Comparison of ENCODE assay signal across 7 cellular contexts in genomic region chr3:138935864-138936762, GRCh38. TPM values are rescaled to one million over a fixed set of nuclear protein-coding genes. Genes with fewer than 3 reads are reported as not detected.
DNase-seq lines count a peak whose midpoint lies in the region; ATAC-seq and TF ChIP-seq lines count a peak whose summit lies in the region.

No MANE protein-coding gene starts in this region.

- H3K9me3 ChIP-seq in endodermal cell (ENCODE audit: control insufficient read depth, low read length): no peaks in the 10 kb centered on the region

- peaks cover 26% of the 10 kb centered on the region for H3K4me1 Mint-ChIP-seq in endodermal cell
- peaks cover 17% of the 10 kb centered on the region for H3K4me1 Mint-ChIP-seq in mesothelial cell of epicardium

- H3K27me3 Mint-ChIP-seq in endodermal cell (ENCODE audit: insufficient read depth) (peaks cover 64% of the 10 kb centered on the region), mesothelial cell of epicardium (ENCODE audit: low read depth) (peaks cover 88% of the 10 kb centered on the region)

- H3K27ac ChIP-seq in endodermal cell (ENCODE audit: low read depth, low read length): no peak overlapping the region

- H3K9ac ChIP-seq in endodermal cell (ENCODE audit: extremely low read depth, low read length, poor library complexity, severe bottlenecking): no peak overlapping the region

- H3K9me3 Mint-ChIP-seq in endodermal cell: no peaks in the 10 kb centered on the region
- no peaks in the 10 kb centered on the region for H3K9me3 Mint-ChIP-seq in mesothelial cell of epicardium

- peaks cover 84% of the 10 kb centered on the region for H3K27me3 ChIP-seq in endodermal cell (ENCODE audit: control insufficient read depth, insufficient read depth, low read length, poor library complexity, severe bottlenecking)

- 2 to 4% methylated on average over 27 to 60 of the region's 60 CpGs for whole genome bisulfite sequencing in endodermal cell (ENCODE audit: insufficient coverage in 1 of 2, insufficient read length in 1 of 2), 2 experiments

- peak; percentile 58 to 81 for DNase-seq in NCI-H524 (lab: John Stamatoyannopoulos, UW)
- peak; percentile 27 to 57 for DNase-seq in activated CD8-positive, alpha-beta memory T cell treated with anti-CD3 and anti-CD28 coated beads for 1 hour (ENCODE audit: extremely low read depth in 1 of 2, low read depth in 1 of 2)
- peak; percentile 96 for DNase-seq in endodermal cell
- DNase-seq in mesothelial cell of epicardium (ENCODE audit: low spot score in 2 of 2, unreplicated experiment in 2 of 2): peak; percentile 60 to 90
- peak; percentile 24 to 54 for DNase-seq in stimulated activated CD8-positive, alpha-beta memory T cell treated with anti-CD3 and anti-CD28 coated beads, Interleukin-2, amount 100 ng/mL, for 1 hour (ENCODE audit: low read depth in 2 of 2)

- peak overlapping the region; percentile 77 for H3K4me3 ChIP-seq in endodermal cell (ENCODE audit: low read length)

- TF ChIP-seq CTCF in GM12874 (IDR thresholded peaks at IDR 0.05; ENCODE audit: insufficient read depth, low read depth, low read length) (peak; percentile 97), endodermal cell (conservative IDR thresholded peaks at IDR 0.05) (peak; percentile 93), mesothelial cell of epicardium (IDR thresholded peaks at IDR 0.05; ENCODE audit: unreplicated experiment) (peak; percentile 95)

- H3K4me3 Mint-ChIP-seq in endodermal cell (peak overlapping the region; percentile 58), mesothelial cell of epicardium (peak overlapping the region; percentile 70)

- H3K4me1 ChIP-seq in endodermal cell (ENCODE audit: control insufficient read depth, insufficient read depth, low read length): peaks cover 10% of the 10 kb centered on the region

- peak overlapping the region; percentile 74 for H3K27ac Mint-ChIP-seq in endodermal cell
- no peak overlapping the region for H3K27ac Mint-ChIP-seq in mesothelial cell of epicardium

- H3K36me3 Mint-ChIP-seq in endodermal cell (ENCODE audit: low read depth) (no peaks in the 10 kb centered on the region), mesothelial cell of epicardium (no peaks in the 10 kb centered on the region)

- peak; percentile 73 for ATAC-seq in HG02642 (IDR thresholded peaks at IDR 0.05; ENCODE audit: poor library complexity, unreplicated experiment)

- no peaks in the 10 kb centered on the region for H3K36me3 ChIP-seq in endodermal cell (ENCODE audit: control insufficient read depth, insufficient read depth, low read length)

RNA-seq across cellular contexts. Expression of gene FOXL2, which starts 10.8 kb away (rescaled TPM):
- total RNA-seq in endodermal cell: under 1 TPM; 0.11 to 0.24 TPM
- polyA plus RNA-seq in endodermal cell (2013, experiment 1 of 2): 0.21 TPM
- polyA plus RNA-seq in endodermal cell (2013, experiment 2 of 2): 0.12 TPM
- total RNA-seq in mesothelial cell of epicardium: not detected in 3 replicates

RNA-seq across cellular contexts. Expression of gene FOXL2NB, which starts 10.9 kb away (rescaled TPM):
- total RNA-seq in endodermal cell (under 1 TPM; 0.24 to 0.40 TPM), mesothelial cell of epicardium (not detected in 3 replicates)
- 0.07 TPM for polyA plus RNA-seq in endodermal cell (2013, experiment 1 of 2)
- not detected for polyA plus RNA-seq in endodermal cell (2013, experiment 2 of 2)

Comparison
In these comparisons a context has a peak if more than half of its experiments do, and no peak if none do; other contexts are left out.
1. DNase-seq: peak in every context shown above with its lines; median percentile 96 in endodermal cell; 75 in mesothelial cell of epicardium; 70 in NCI-H524; 42 in activated CD8-positive, alpha-beta memory T cell treated with anti-CD3 and anti-CD28 coated beads for 1 hour; 39 in stimulated activated CD8-positive, alpha-beta memory T cell treated with anti-CD3 and anti-CD28 coated beads, Interleukin-2, amount 100 ng/mL, for 1 hour.